Comparison of ENCODE assay signal across 26 cellular contexts in genomic region chr10:105615986-105616385, GRCh38.
"Had no signal": no experiment of that assay in that cellular context is flagged by ENCODE, and none has a peak within 500 bp of the region (broad histone marks: within the 10 kb centered on the region; RNA-seq: fewer than 3 reads in every experiment).

No MANE protein-coding gene starts in this region.

- H3K4me1 ChIP-seq: ascending aorta had no signal

- H3K27me3 ChIP-seq: ascending aorta, body of pancreas, dorsolateral prefrontal cortex had no signal

- H3K9me3 ChIP-seq: ascending aorta, body of pancreas had no signal

- DNase-seq: activated CD4-positive, alpha-beta memory T cell treated with anti-CD3 and anti-CD28 coated beads for 36 hours; activated CD4-positive, alpha-beta T cell treated with anti-CD3 and anti-CD28 coated beads for 36 hours; activated CD4-positive, alpha-beta T cell treated with anti-CD3 and anti-CD28 coated beads, Interleukin-2, amount 10 ng/mL, durations not matched to agents 24 days and 14 days; activated CD4-positive, CD25-positive, alpha-beta regulatory T cell; activated CD4-positive, CD25-positive, alpha-beta regulatory T cell treated with anti-CD3 and anti-CD28 coated beads, Interleukin-2, amount 50 U/mL, for 72 hours; activated CD8-positive, alpha-beta memory T cell treated with anti-CD3 and anti-CD28 coated beads, Interleukin-2, amount 50 U/mL, for 48 hours; activated gamma-delta T cell; activated naive CD4-positive, alpha-beta T cell; activated naive CD4-positive, alpha-beta T cell treated with anti-CD3 and anti-CD28 coated beads, Interleukin-2, amount 10 ng/mL, durations not matched to agents 7 days and 5 days; activated naive CD8-positive, alpha-beta T cell treated with anti-CD3 and anti-CD28 coated beads, Interleukin-2, amount 10 ng/mL, durations not matched to agents 7 days and 5 days; activated T-cell treated with anti-CD3 and anti-CD28 coated beads for 4 hours; activated T-cell treated with anti-CD3 and anti-CD28 coated beads, Interleukin-2, amount 50 U/mL, for 24 hours; activated T-cell treated with anti-CD3 and anti-CD28 coated beads, Interleukin-2, amount 50 U/mL, for 72 hours; body of pancreas; caudate nucleus; dorsolateral prefrontal cortex; effector memory CD4-positive, alpha-beta T cell; endodermal cell; foreskin fibroblast; head of caudate nucleus; T-helper 1 cell; T-helper 17 cell had no signal

- H3K27ac ChIP-seq: ascending aorta, body of pancreas, coronary artery, dorsolateral prefrontal cortex had no signal

- H3K4me3 ChIP-seq: ascending aorta, body of pancreas, coronary artery, dorsolateral prefrontal cortex had no signal

- ATAC-seq: activated CD4-positive, alpha-beta T cell treated with anti-CD3 and anti-CD28 coated beads for 36 hours; activated naive CD4-positive, alpha-beta T cell treated with anti-CD3 and anti-CD28 coated beads, Interleukin-2, amount 50 U/mL, for 72 hours; activated T-cell treated with anti-CD3 and anti-CD28 coated beads, Interleukin-2, amount 50 U/mL, for 72 hours; body of pancreas; esophagus mucosa; T-helper 17 cell had no signal

- H3K36me3 ChIP-seq: ascending aorta had no signal
